1 cellular context compared by ENCODE assay signal in the genomic region with DNA sequence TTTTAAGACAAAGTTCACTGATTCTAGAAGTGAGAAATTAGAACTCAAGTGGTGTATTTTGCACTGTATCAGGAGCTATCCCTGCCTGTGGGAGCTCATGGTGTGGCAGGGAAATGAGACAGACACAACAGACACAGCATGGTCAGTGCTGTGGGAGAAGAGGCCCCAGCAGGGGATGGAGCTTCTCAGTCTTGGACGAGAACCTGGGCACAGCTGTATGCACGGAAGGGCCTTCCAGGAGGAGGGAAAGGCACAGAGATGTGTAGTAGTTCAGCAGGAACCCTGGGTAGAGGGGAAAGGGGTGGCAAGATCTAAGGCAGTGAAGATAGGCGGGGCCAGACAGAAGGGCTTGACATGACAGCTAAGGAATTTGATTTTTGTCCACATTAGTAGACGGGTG.
TF ChIP-seq lines count a peak whose summit lies in the region.

No MANE protein-coding gene starts in this region.

TF ChIP-seq in GM23338, 12 proteins besides CTCF, POLR2A, EP300 and RAD21 (continued from another document):
- TF ChIP-seq, protein P1, sequence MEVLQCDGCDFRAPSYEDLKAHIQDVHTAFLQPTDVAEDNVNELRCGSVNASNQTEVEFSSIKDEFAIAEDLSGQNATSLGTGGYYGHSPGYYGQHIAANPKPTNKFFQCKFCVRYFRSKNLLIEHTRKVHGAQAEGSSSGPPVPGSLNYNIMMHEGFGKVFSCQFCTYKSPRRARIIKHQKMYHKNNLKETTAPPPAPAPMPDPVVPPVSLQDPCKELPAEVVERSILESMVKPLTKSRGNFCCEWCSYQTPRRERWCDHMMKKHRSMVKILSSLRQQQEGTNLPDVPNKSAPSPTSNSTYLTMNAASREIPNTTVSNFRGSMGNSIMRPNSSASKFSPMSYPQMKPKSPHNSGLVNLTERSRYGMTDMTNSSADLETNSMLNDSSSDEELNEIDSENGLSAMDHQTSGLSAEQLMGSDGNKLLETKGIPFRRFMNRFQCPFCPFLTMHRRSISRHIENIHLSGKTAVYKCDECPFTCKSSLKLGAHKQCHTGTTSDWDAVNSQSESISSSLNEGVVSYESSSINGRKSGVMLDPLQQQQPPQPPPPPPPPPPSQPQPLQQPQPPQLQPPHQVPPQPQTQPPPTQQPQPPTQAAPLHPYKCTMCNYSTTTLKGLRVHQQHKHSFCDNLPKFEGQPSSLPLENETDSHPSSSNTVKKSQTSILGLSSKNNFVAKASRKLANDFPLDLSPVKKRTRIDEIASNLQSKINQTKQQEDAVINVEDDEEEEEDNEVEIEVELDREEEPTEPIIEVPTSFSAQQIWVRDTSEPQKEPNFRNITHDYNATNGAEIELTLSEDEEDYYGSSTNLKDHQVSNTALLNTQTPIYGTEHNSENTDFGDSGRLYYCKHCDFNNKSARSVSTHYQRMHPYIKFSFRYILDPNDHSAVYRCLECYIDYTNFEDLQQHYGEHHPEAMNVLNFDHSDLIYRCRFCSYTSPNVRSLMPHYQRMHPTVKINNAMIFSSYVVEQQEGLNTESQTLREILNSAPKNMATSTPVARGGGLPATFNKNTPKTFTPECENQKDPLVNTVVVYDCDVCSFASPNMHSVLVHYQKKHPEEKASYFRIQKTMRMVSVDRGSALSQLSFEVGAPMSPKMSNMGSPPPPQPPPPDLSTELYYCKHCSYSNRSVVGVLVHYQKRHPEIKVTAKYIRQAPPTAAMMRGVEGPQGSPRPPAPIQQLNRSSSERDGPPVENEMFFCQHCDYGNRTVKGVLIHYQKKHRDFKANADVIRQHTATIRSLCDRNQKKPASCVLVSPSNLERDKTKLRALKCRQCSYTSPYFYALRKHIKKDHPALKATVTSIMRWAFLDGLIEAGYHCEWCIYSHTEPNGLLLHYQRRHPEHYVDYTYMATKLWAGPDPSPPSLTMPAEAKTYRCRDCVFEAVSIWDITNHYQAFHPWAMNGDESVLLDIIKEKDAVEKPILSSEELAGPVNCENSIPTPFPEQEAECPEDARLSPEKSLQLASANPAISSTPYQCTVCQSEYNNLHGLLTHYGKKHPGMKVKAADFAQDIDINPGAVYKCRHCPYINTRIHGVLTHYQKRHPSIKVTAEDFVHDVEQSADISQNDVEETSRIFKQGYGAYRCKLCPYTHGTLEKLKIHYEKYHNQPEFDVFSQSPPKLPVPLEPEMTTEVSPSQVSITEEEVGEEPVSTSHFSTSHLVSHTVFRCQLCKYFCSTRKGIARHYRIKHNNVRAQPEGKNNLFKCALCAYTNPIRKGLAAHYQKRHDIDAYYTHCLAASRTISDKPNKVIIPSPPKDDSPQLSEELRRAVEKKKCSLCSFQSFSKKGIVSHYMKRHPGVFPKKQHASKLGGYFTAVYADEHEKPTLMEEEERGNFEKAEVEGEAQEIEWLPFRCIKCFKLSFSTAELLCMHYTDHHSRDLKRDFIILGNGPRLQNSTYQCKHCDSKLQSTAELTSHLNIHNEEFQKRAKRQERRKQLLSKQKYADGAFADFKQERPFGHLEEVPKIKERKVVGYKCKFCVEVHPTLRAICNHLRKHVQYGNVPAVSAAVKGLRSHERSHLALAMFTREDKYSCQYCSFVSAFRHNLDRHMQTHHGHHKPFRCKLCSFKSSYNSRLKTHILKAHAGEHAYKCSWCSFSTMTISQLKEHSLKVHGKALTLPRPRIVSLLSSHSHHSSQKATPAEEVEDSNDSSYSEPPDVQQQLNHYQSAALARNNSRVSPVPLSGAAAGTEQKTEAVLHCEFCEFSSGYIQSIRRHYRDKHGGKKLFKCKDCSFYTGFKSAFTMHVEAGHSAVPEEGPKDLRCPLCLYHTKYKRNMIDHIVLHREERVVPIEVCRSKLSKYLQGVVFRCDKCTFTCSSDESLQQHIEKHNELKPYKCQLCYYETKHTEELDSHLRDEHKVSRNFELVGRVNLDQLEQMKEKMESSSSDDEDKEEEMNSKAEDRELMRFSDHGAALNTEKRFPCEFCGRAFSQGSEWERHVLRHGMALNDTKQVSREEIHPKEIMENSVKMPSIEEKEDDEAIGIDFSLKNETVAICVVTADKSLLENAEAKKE (CRISPR knock-in tag; IDR thresholded peaks at IDR 0.05): no peak
- TF ChIP-seq EZH2 (IDR thresholded peaks at IDR 0.05; ENCODE audit: low read depth, unreplicated experiment) (no peak), JUNB (IDR thresholded peaks at IDR 0.05; ENCODE audit: unreplicated experiment) (no peak), NANOG (IDR thresholded peaks at IDR 0.05; ENCODE audit: borderline replicate concordance) (no peak), STAT1 (IDR thresholded peaks at IDR 0.05; ENCODE audit: unreplicated experiment) (no peak), CREB1 (CRISPR knock-in tag; IDR thresholded peaks at IDR 0.05; ENCODE audit: low read depth) (no peak), ZNF114 (CRISPR knock-in tag; IDR thresholded peaks at IDR 0.05) (no peak), EZH2phosphoT487 (IDR thresholded peaks at IDR 0.05; ENCODE audit: unreplicated experiment) (no peak), POLR2AphosphoS5 (IDR thresholded peaks at IDR 0.05; ENCODE audit: low read depth) (no peak)
- TF ChIP-seq, protein P2, sequence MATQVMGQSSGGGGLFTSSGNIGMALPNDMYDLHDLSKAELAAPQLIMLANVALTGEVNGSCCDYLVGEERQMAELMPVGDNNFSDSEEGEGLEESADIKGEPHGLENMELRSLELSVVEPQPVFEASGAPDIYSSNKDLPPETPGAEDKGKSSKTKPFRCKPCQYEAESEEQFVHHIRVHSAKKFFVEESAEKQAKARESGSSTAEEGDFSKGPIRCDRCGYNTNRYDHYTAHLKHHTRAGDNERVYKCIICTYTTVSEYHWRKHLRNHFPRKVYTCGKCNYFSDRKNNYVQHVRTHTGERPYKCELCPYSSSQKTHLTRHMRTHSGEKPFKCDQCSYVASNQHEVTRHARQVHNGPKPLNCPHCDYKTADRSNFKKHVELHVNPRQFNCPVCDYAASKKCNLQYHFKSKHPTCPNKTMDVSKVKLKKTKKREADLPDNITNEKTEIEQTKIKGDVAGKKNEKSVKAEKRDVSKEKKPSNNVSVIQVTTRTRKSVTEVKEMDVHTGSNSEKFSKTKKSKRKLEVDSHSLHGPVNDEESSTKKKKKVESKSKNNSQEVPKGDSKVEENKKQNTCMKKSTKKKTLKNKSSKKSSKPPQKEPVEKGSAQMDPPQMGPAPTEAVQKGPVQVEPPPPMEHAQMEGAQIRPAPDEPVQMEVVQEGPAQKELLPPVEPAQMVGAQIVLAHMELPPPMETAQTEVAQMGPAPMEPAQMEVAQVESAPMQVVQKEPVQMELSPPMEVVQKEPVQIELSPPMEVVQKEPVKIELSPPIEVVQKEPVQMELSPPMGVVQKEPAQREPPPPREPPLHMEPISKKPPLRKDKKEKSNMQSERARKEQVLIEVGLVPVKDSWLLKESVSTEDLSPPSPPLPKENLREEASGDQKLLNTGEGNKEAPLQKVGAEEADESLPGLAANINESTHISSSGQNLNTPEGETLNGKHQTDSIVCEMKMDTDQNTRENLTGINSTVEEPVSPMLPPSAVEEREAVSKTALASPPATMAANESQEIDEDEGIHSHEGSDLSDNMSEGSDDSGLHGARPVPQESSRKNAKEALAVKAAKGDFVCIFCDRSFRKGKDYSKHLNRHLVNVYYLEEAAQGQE (IDR thresholded peaks at IDR 0.05; ENCODE audit: unreplicated experiment): no peak
- TF ChIP-seq, protein P3, sequence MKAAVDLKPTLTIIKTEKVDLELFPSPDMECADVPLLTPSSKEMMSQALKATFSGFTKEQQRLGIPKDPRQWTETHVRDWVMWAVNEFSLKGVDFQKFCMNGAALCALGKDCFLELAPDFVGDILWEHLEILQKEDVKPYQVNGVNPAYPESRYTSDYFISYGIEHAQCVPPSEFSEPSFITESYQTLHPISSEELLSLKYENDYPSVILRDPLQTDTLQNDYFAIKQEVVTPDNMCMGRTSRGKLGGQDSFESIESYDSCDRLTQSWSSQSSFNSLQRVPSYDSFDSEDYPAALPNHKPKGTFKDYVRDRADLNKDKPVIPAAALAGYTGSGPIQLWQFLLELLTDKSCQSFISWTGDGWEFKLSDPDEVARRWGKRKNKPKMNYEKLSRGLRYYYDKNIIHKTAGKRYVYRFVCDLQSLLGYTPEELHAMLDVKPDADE (IDR thresholded peaks at IDR 0.05): no peak
